Comparison of ENCODE assay signal across 28 cellular contexts in genomic region chr2:1157107-1157506, GRCh38.
"Had no signal": no experiment of that assay in that cellular context is flagged by ENCODE, and none has a peak within 500 bp of the region (broad histone marks: within the 10 kb centered on the region; RNA-seq: fewer than 3 reads in every experiment).

No MANE protein-coding gene starts in this region.

- H3K36me3 ChIP-seq: ascending aorta, breast epithelium, cardiac muscle cell, colonic mucosa, gastrocnemius medialis, heart left ventricle had no signal

- H3K4me1 ChIP-seq: ascending aorta, breast epithelium, colonic mucosa, foreskin keratinocyte, gastrocnemius medialis had no signal

- H3K4me1 Mint-ChIP-seq: activated CD4-positive, alpha-beta T cell treated with anti-CD3 and anti-CD28 coated beads, Interleukin-2, amount 10 ng/mL, durations not matched to agents 24 days and 14 days; activated naive CD8-positive, alpha-beta T cell treated with anti-CD3 and anti-CD28 coated beads, Interleukin-2, amount 10 ng/mL, durations not matched to agents 7 days and 5 days; brain; endodermal cell had no signal

- DNase-seq: activated CD4-positive, alpha-beta memory T cell treated with anti-CD3 and anti-CD28 coated beads for 36 hours; activated CD4-positive, alpha-beta T cell treated with anti-CD3 and anti-CD28 coated beads for 36 hours; activated CD4-positive, alpha-beta T cell treated with anti-CD3 and anti-CD28 coated beads, Interleukin-2, amount 10 ng/mL, durations not matched to agents 24 days and 14 days; activated CD4-positive, CD25-positive, alpha-beta regulatory T cell; activated CD4-positive, CD25-positive, alpha-beta regulatory T cell treated with anti-CD3 and anti-CD28 coated beads, Interleukin-2, amount 50 U/mL, for 72 hours; activated CD8-positive, alpha-beta T cell treated with anti-CD3 and anti-CD28 coated beads, Interleukin-2, amount 10 ng/mL, durations not matched to agents 7 days and 5 days; activated gamma-delta T cell; activated naive CD4-positive, alpha-beta T cell; activated naive CD4-positive, alpha-beta T cell treated with anti-CD3 and anti-CD28 coated beads, Interleukin-2, amount 10 ng/mL, durations not matched to agents 7 days and 5 days; activated naive CD8-positive, alpha-beta T cell treated with anti-CD3 and anti-CD28 coated beads, Interleukin-2, amount 10 ng/mL, durations not matched to agents 7 days and 5 days; activated T-cell treated with anti-CD3 and anti-CD28 coated beads, Interleukin-2, amount 50 U/mL, for 4 hours; central memory CD4-positive, alpha-beta T cell; cerebellar nuclear complex; colonic mucosa; effector memory CD4-positive, alpha-beta T cell; endodermal cell; foreskin keratinocyte; gastrocnemius medialis; glutamatergic neuron; heart left ventricle; T-helper 2 cell had no signal

- H3K27me3 Mint-ChIP-seq: activated CD4-positive, alpha-beta memory T cell treated with anti-CD3 and anti-CD28 coated beads for 36 hours; activated CD4-positive, alpha-beta T cell treated with anti-CD3 and anti-CD28 coated beads for 36 hours; activated CD4-positive, alpha-beta T cell treated with anti-CD3 and anti-CD28 coated beads, Interleukin-2, amount 10 ng/mL, durations not matched to agents 24 days and 14 days; activated naive CD4-positive, alpha-beta T cell treated with anti-CD3 and anti-CD28 coated beads, Interleukin-2, amount 10 ng/mL, durations not matched to agents 7 days and 5 days; activated naive CD8-positive, alpha-beta T cell treated with anti-CD3 and anti-CD28 coated beads, Interleukin-2, amount 10 ng/mL, durations not matched to agents 7 days and 5 days; brain had no signal

- H3K27ac Mint-ChIP-seq: activated CD4-positive, alpha-beta memory T cell treated with anti-CD3 and anti-CD28 coated beads for 36 hours; activated CD4-positive, alpha-beta T cell treated with anti-CD3 and anti-CD28 coated beads for 36 hours; activated CD4-positive, alpha-beta T cell treated with anti-CD3 and anti-CD28 coated beads, Interleukin-2, amount 10 ng/mL, durations not matched to agents 24 days and 14 days; activated CD8-positive, alpha-beta T cell treated with anti-CD3 and anti-CD28 coated beads, Interleukin-2, amount 10 ng/mL, durations not matched to agents 7 days and 5 days; activated naive CD4-positive, alpha-beta T cell treated with anti-CD3 and anti-CD28 coated beads, Interleukin-2, amount 10 ng/mL, durations not matched to agents 7 days and 5 days; activated naive CD4-positive, alpha-beta T cell treated with anti-CD3 and anti-CD28 coated beads, Interleukin-2, amount 50 U/mL, for 72 hours; activated naive CD8-positive, alpha-beta T cell treated with anti-CD3 and anti-CD28 coated beads, Interleukin-2, amount 10 ng/mL, durations not matched to agents 7 days and 5 days; activated T-helper 1 cell treated with anti-CD3 and anti-CD28 coated beads, Interleukin-12 subunit alpha, Interleukin-12 subunit beta, Interleukin-2, Interleukin-4 antibody, amounts not matched to agents 30 ng/mL and 10 ng/mL and 1 ng/mL, durations not matched to agents 14 hours and 24 hours and 36 hours; brain; endodermal cell had no signal

- H3K36me3 Mint-ChIP-seq: activated CD4-positive, alpha-beta memory T cell treated with anti-CD3 and anti-CD28 coated beads for 36 hours; activated naive CD4-positive, alpha-beta T cell treated with anti-CD3 and anti-CD28 coated beads, Interleukin-2, amount 10 ng/mL, durations not matched to agents 7 days and 5 days; activated naive CD4-positive, alpha-beta T cell treated with anti-CD3 and anti-CD28 coated beads, Interleukin-2, amount 50 U/mL, for 72 hours; brain had no signal

- H3K27ac ChIP-seq: ascending aorta, breast epithelium, cardiac muscle cell, colonic mucosa, foreskin keratinocyte, gastrocnemius medialis, heart left ventricle had no signal

- H3K9me3 Mint-ChIP-seq: activated CD4-positive, alpha-beta memory T cell treated with anti-CD3 and anti-CD28 coated beads for 36 hours; activated CD4-positive, alpha-beta T cell treated with anti-CD3 and anti-CD28 coated beads, Interleukin-2, amount 10 ng/mL, durations not matched to agents 24 days and 14 days; activated naive CD4-positive, alpha-beta T cell treated with anti-CD3 and anti-CD28 coated beads, Interleukin-2, amount 50 U/mL, for 72 hours; activated T-cell treated with anti-CD3 and anti-CD28 coated beads, Interleukin-2, amount 50 U/mL, for 4 hours; activated T-helper 1 cell treated with anti-CD3 and anti-CD28 coated beads, Interleukin-12 subunit alpha, Interleukin-12 subunit beta, Interleukin-2, Interleukin-4 antibody, amounts not matched to agents 30 ng/mL and 10 ng/mL and 1 ng/mL, durations not matched to agents 14 hours and 24 hours and 36 hours; brain; endodermal cell had no signal

- H3K4me3 Mint-ChIP-seq: activated CD4-positive, alpha-beta memory T cell treated with anti-CD3 and anti-CD28 coated beads for 36 hours; activated CD4-positive, alpha-beta T cell treated with anti-CD3 and anti-CD28 coated beads for 36 hours; activated CD4-positive, alpha-beta T cell treated with anti-CD3 and anti-CD28 coated beads, Interleukin-2, amount 10 ng/mL, durations not matched to agents 24 days and 14 days; activated CD8-positive, alpha-beta T cell treated with anti-CD3 and anti-CD28 coated beads, Interleukin-2, amount 10 ng/mL, durations not matched to agents 7 days and 5 days; activated naive CD4-positive, alpha-beta T cell treated with anti-CD3 and anti-CD28 coated beads, Interleukin-2, amount 10 ng/mL, durations not matched to agents 7 days and 5 days; activated naive CD8-positive, alpha-beta T cell treated with anti-CD3 and anti-CD28 coated beads, Interleukin-2, amount 10 ng/mL, durations not matched to agents 7 days and 5 days; activated T-cell treated with anti-CD3 and anti-CD28 coated beads, Interleukin-2, amount 50 U/mL, for 4 hours; activated T-helper 1 cell treated with anti-CD3 and anti-CD28 coated beads, Interleukin-12 subunit alpha, Interleukin-12 subunit beta, Interleukin-2, Interleukin-4 antibody, amounts not matched to agents 30 ng/mL and 10 ng/mL and 1 ng/mL, durations not matched to agents 14 hours and 24 hours and 36 hours; brain; endodermal cell had no signal

- H3K4me3 ChIP-seq: ascending aorta, breast epithelium, cardiac muscle cell, colonic mucosa, gastrocnemius medialis, heart left ventricle had no signal

- H3K9me3 ChIP-seq: ascending aorta, breast epithelium, colonic mucosa, gastrocnemius medialis, heart left ventricle had no signal

- H3K27me3 ChIP-seq: ascending aorta, breast epithelium, cardiac muscle cell, colonic mucosa, foreskin keratinocyte, gastrocnemius medialis had no signal

- ATAC-seq: activated CD4-positive, alpha-beta T cell treated with anti-CD3 and anti-CD28 coated beads for 36 hours; activated CD8-positive, alpha-beta T cell treated with anti-CD3 and anti-CD28 coated beads, Interleukin-2, amount 10 ng/mL, durations not matched to agents 7 days and 5 days; activated naive CD4-positive, alpha-beta T cell treated with anti-CD3 and anti-CD28 coated beads, Interleukin-2, amount 50 U/mL, for 72 hours; activated T-cell treated with anti-CD3 and anti-CD28 coated beads, Interleukin-2, amount 50 U/mL, for 4 hours; esophagus mucosa; foreskin keratinocyte; gastrocnemius medialis; heart left ventricle had no signal
